In genomic region chr2:200359552-200359951, GRCh38 we compare ENCODE assay signal across 24 cellular contexts.
"Had no signal": no experiment of that assay in that cellular context is flagged by ENCODE, and none has a peak within 500 bp of the region (broad histone marks: within the 10 kb centered on the region; RNA-seq: fewer than 3 reads in every experiment).

No MANE protein-coding gene starts in this region.

- H3K36me3 ChIP-seq: sigmoid colon, stomach had no signal

- H3K27me3 ChIP-seq: body of pancreas, dorsolateral prefrontal cortex, sigmoid colon, stomach had no signal

- H3K4me3 ChIP-seq: body of pancreas, dorsolateral prefrontal cortex, sigmoid colon, stomach had no signal

- H3K4me3 Mint-ChIP-seq: activated CD4-positive, alpha-beta T cell treated with anti-CD3 and anti-CD28 coated beads for 36 hours; activated CD8-positive, alpha-beta T cell treated with anti-CD3 and anti-CD28 coated beads for 36 hours; activated naive CD8-positive, alpha-beta T cell treated with anti-CD3 and anti-CD28 coated beads for 36 hours; activated T-helper 17 cell treated with anti-CD3 and anti-CD28 coated beads, Interleukin-2, amount 50 U/mL, for 72 hours; immature natural killer cell; natural killer cell treated with Interleukin-12 subunit alpha and Interleukin-12 subunit beta and Interleukin-15 and Interleukin-18, amount 100 ng/mL, for 72 hours; stimulated activated effector memory CD8-positive, alpha-beta T cell treated with anti-CD3 and anti-CD28 coated beads, Interleukin-12 subunit alpha, Interleukin-12 subunit beta, amount 100 ng/mL, for 72 hours; type B pancreatic cell had no signal

- H3K27me3 Mint-ChIP-seq: activated CD4-positive, alpha-beta T cell treated with anti-CD3 and anti-CD28 coated beads for 36 hours; activated CD8-positive, alpha-beta T cell treated with anti-CD3 and anti-CD28 coated beads for 36 hours; activated naive CD8-positive, alpha-beta T cell treated with anti-CD3 and anti-CD28 coated beads for 36 hours; activated T-helper 17 cell treated with anti-CD3 and anti-CD28 coated beads, Interleukin-2, amount 50 U/mL, for 72 hours; type B pancreatic cell had no signal

- H3K27ac ChIP-seq: body of pancreas, epithelial cell of prostate, stomach had no signal

- FAIRE-seq: colon, frontal cortex, TTC549 had no signal

- DNase-seq: activated CD4-positive, alpha-beta T cell treated with anti-CD3 and anti-CD28 coated beads for 36 hours; activated CD8-positive, alpha-beta T cell treated with anti-CD3 and anti-CD28 coated beads for 36 hours; activated naive CD4-positive, alpha-beta T cell; activated naive CD8-positive, alpha-beta T cell treated with anti-CD3 and anti-CD28 coated beads for 36 hours; activated T-cell treated with anti-CD3 and anti-CD28 coated beads, Interleukin-2, amount 50 U/mL, for 1 hour; amygdala; body of pancreas; caudate nucleus; dorsolateral prefrontal cortex; endodermal cell; head of caudate nucleus; immature natural killer cell; kidney glomerular epithelial cell; sigmoid colon; stimulated activated CD4-positive, alpha-beta T cell treated with anti-CD3 and anti-CD28 coated beads, Interleukin-4, amount 100 ng/mL, for 24 hours; stomach had no signal

- H3K9me3 Mint-ChIP-seq: activated CD8-positive, alpha-beta T cell treated with anti-CD3 and anti-CD28 coated beads for 36 hours; activated naive CD8-positive, alpha-beta T cell treated with anti-CD3 and anti-CD28 coated beads for 36 hours; activated T-helper 17 cell treated with anti-CD3 and anti-CD28 coated beads, Interleukin-2, amount 50 U/mL, for 72 hours; endodermal cell; immature natural killer cell; natural killer cell treated with Interleukin-12 subunit alpha and Interleukin-12 subunit beta and Interleukin-15 and Interleukin-18, amount 100 ng/mL, for 72 hours; stimulated activated effector memory CD8-positive, alpha-beta T cell treated with anti-CD3 and anti-CD28 coated beads, Interleukin-12 subunit alpha, Interleukin-12 subunit beta, amount 100 ng/mL, for 72 hours; type B pancreatic cell had no signal

- H3K9me3 ChIP-seq: body of pancreas, sigmoid colon, stomach had no signal

- H3K36me3 Mint-ChIP-seq: activated naive CD8-positive, alpha-beta T cell treated with anti-CD3 and anti-CD28 coated beads for 36 hours; immature natural killer cell; natural killer cell treated with Interleukin-12 subunit alpha and Interleukin-12 subunit beta and Interleukin-15 and Interleukin-18, amount 100 ng/mL, for 72 hours; stimulated activated effector memory CD8-positive, alpha-beta T cell treated with anti-CD3 and anti-CD28 coated beads, Interleukin-12 subunit alpha, Interleukin-12 subunit beta, amount 100 ng/mL, for 72 hours had no signal

- H3K4me1 Mint-ChIP-seq: activated CD4-positive, alpha-beta T cell treated with anti-CD3 and anti-CD28 coated beads for 36 hours; activated naive CD8-positive, alpha-beta T cell treated with anti-CD3 and anti-CD28 coated beads for 36 hours; activated T-helper 17 cell treated with anti-CD3 and anti-CD28 coated beads, Interleukin-2, amount 50 U/mL, for 72 hours; immature natural killer cell; stimulated activated effector memory CD8-positive, alpha-beta T cell treated with anti-CD3 and anti-CD28 coated beads, Interleukin-12 subunit alpha, Interleukin-12 subunit beta, amount 100 ng/mL, for 72 hours had no signal

- H3K27ac Mint-ChIP-seq: activated CD4-positive, alpha-beta T cell treated with anti-CD3 and anti-CD28 coated beads for 36 hours; activated CD8-positive, alpha-beta T cell treated with anti-CD3 and anti-CD28 coated beads for 36 hours; activated naive CD8-positive, alpha-beta T cell treated with anti-CD3 and anti-CD28 coated beads for 36 hours; activated T-helper 17 cell treated with anti-CD3 and anti-CD28 coated beads, Interleukin-2, amount 50 U/mL, for 72 hours; endodermal cell; immature natural killer cell; natural killer cell treated with Interleukin-12 subunit alpha and Interleukin-12 subunit beta and Interleukin-15 and Interleukin-18, amount 100 ng/mL, for 72 hours; stimulated activated effector memory CD8-positive, alpha-beta T cell treated with anti-CD3 and anti-CD28 coated beads, Interleukin-12 subunit alpha, Interleukin-12 subunit beta, amount 100 ng/mL, for 72 hours; type B pancreatic cell had no signal

- ATAC-seq: activated CD4-positive, alpha-beta T cell treated with anti-CD3 and anti-CD28 coated beads for 36 hours; activated CD8-positive, alpha-beta T cell treated with anti-CD3 and anti-CD28 coated beads for 36 hours; activated T-helper 17 cell treated with anti-CD3 and anti-CD28 coated beads, Interleukin-2, amount 50 U/mL, for 72 hours; body of pancreas; natural killer cell treated with Interleukin-12 subunit alpha and Interleukin-12 subunit beta and Interleukin-15 and Interleukin-18, amount 100 ng/mL, for 72 hours; stimulated activated effector memory CD8-positive, alpha-beta T cell treated with anti-CD3 and anti-CD28 coated beads, Interleukin-12 subunit alpha, Interleukin-12 subunit beta, amount 100 ng/mL, for 72 hours had no signal
